Comparison of ENCODE assay signal across 1 cellular context in the genomic region with DNA sequence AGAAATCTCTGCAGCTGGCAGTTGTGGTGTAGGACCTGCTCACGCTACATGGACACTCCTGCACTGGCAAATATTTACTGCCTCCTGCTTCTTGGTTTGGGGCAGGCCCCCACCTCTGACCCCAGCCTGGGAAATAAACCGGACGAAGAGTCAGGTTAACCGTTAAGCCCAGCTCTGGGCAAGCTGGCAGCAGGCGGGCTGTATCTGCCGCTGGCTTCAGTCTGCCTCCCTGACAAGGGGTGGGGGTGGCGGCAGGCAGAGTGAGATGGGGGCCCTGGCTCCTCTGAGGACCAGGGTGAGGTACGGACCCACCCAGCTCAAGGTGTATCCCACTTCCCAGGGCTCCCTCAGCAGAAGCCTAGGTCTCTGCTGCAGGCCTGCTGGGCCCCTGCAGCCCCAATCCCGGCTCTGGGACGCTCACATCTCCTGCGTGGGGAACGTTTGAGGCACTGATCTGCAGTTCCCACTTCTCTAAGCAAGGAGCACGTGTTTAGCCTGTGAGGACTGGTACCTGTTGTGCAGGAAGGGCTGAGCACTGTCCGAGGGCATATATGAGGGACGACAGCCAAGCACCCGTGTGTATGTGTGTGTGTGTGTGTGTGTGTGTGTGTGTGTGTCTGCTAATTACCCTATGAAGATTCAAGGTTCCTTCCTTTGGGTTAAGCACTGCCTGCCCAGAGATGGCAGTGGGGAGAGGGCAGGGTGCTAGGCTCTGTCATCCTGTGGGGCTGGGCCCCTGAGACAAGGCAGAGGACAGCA.
TF ChIP-seq lines count a peak whose summit lies in the region.

No MANE protein-coding gene starts in this region.

TF ChIP-seq in HCT116, 20 proteins besides CTCF, POLR2A, EP300 and RAD21 (continued from another document):
- TF ChIP-seq REST (IDR thresholded peaks at IDR 0.05; ENCODE audit: low read depth) (no peak), POLR2AphosphoS5 (IDR thresholded peaks at IDR 0.05; ENCODE audit: low read depth, low read length) (no peak), ZNF274 (IDR thresholded peaks at IDR 0.05; ENCODE audit: low read depth, low read length) (no peak), SIN3A (IDR thresholded peaks at IDR 0.05; ENCODE audit: low read depth) (no peak)
- TF ChIP-seq, protein P1, sequence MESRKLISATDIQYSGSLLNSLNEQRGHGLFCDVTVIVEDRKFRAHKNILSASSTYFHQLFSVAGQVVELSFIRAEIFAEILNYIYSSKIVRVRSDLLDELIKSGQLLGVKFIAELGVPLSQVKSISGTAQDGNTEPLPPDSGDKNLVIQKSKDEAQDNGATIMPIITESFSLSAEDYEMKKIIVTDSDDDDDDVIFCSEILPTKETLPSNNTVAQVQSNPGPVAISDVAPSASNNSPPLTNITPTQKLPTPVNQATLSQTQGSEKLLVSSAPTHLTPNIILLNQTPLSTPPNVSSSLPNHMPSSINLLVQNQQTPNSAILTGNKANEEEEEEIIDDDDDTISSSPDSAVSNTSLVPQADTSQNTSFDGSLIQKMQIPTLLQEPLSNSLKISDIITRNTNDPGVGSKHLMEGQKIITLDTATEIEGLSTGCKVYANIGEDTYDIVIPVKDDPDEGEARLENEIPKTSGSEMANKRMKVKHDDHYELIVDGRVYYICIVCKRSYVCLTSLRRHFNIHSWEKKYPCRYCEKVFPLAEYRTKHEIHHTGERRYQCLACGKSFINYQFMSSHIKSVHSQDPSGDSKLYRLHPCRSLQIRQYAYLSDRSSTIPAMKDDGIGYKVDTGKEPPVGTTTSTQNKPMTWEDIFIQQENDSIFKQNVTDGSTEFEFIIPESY (IDR thresholded peaks at IDR 0.05; ENCODE audit: extremely low read depth, insufficient replicate concordance, low read length): no peak
TF ChIP-seq in HCT116: peak in this region for 0.
